ENCODE assay signal across 9 cellular contexts in genomic region chr19:3346677-3347353, GRCh38. TPM values are rescaled to one million over a fixed set of nuclear protein-coding genes. Genes with fewer than 3 reads are reported as not detected.
A peak's percentile ranks its signal among the peaks of the same experiment; 100 is the strongest.
DNase-seq lines count a peak whose midpoint lies in the region; ATAC-seq, FAIRE-seq and TF ChIP-seq lines count a peak whose summit lies in the region.
"Had no signal": no experiment of that assay in that cellular context is flagged by ENCODE, and none has a peak within 500 bp of the region (broad histone marks: within the 10 kb centered on the region; RNA-seq: fewer than 3 reads in every experiment).

No MANE protein-coding gene starts in this region.

- no peaks in the 10 kb centered on the region for H3K9me3 Mint-ChIP-seq in activated naive CD4-positive, alpha-beta T cell treated with anti-CD3 and anti-CD28 coated beads for 36 hours

- peak overlapping the region; percentile 17; the same call in 1 of the 2 replicates for H3K4me2 ChIP-seq in IMR-90 (ENCODE audit: low read depth, low read length)

- H3K27ac Mint-ChIP-seq in activated naive CD4-positive, alpha-beta T cell treated with anti-CD3 and anti-CD28 coated beads for 36 hours: no peak overlapping the region

- H4K8ac ChIP-seq in IMR-90 (ENCODE audit: low read depth in 2 of 2, low read length in 2 of 2): peak overlapping the region; percentile 24 to 94

- POLR2A ChIA-PET in IMR-90 (lab: Charles Lee; ENCODE audit: unreplicated experiment): no interaction called here

- no peaks in the 10 kb centered on the region for H3K27me3 ChIP-seq in IMR-90 (ENCODE audit: control insufficient read depth, insufficient read depth, low read length)

- peaks cover 15% of the 10 kb centered on the region for H3K4me1 ChIP-seq in IMR-90 (ENCODE audit: control insufficient read depth, insufficient read depth, low read length)
- peaks cover 0 to 5% of the 10 kb centered on the region in 2 donors for H3K4me1 ChIP-seq in kidney (ENCODE audit: control insufficient read depth in 1 of 2, insufficient read depth in 1 of 2, low read depth in 1 of 2, low read length in 2 of 2)

- H3K27me3 Mint-ChIP-seq in activated naive CD4-positive, alpha-beta T cell treated with anti-CD3 and anti-CD28 coated beads for 36 hours (ENCODE audit: low read depth): no peaks in the 10 kb centered on the region

- peak overlapping the region; percentile 90 for H2AK5ac ChIP-seq in IMR-90 (ENCODE audit: low read depth, low read length)

- no peak overlapping the region; the same call in 1 of the 2 replicates for H3K18ac ChIP-seq in IMR-90 (ENCODE audit: low read depth, low read length)

- H3K27ac ChIP-seq in IMR-90 (ENCODE audit: insufficient read depth, low read length) (no peak overlapping the region), kidney (ENCODE audit: low read depth in 2 of 2, low read length in 2 of 2) (peak overlapping the region; percentile 32 to 52)
- H3K27ac ChIP-seq: epithelial cell of prostate had no signal

- WGBS in IMR-90 (ENCODE audit: extremely low coverage in 2 of 2, insufficient read length in 1 of 2), 2 experiments: no CpG with 5 or more reads among the region's 23 CpGs

- H3K36me3 ChIP-seq in IMR-90 (ENCODE audit: control insufficient read depth, insufficient read depth, low read length) (no peaks in the 10 kb centered on the region), kidney (ENCODE audit: control insufficient read depth in 1 of 2, insufficient read depth in 2 of 2, low read length in 2 of 2) (no peaks in the 10 kb centered on the region)

- peak overlapping the region; percentile 86 for H2AK9ac ChIP-seq in IMR-90 (replicated peaks; ENCODE audit: low read depth, low read length, poor library complexity)

- H4K91ac ChIP-seq in IMR-90 (ENCODE audit: insufficient read depth, low read depth, low read length): peak overlapping the region; percentile 66

- DNase-seq in IMR-90 (no peak), cardiac fibroblast (ENCODE audit: low read depth in 2 of 2) (peak; percentile 59 to 95), kidney (peak; percentile 87), stromal cell of bone marrow (ENCODE audit: low read depth) (peak; percentile 52), SW 1271 (lab: John Stamatoyannopoulos, UW) (no peak)
- DNase-seq in activated naive CD4-positive, alpha-beta T cell treated with anti-CD3 and anti-CD28 coated beads for 36 hours: no peak

- peak; percentile 48 for ATAC-seq in IMR-90 (ENCODE audit: low read depth)
- no peak for ATAC-seq in GM18870 (IDR thresholded peaks at IDR 0.05; ENCODE audit: unreplicated experiment)
- ATAC-seq in HG02678 (IDR thresholded peaks at IDR 0.05; ENCODE audit: unreplicated experiment): no peak

- TF ChIP-seq CTCF in IMR-90 (conservative IDR thresholded peaks at IDR 0.05; ENCODE audit: low read depth, low read length) (no peak), cardiac fibroblast (IDR thresholded peaks at IDR 0.05; ENCODE audit: low read depth, low read length) (no peak), kidney (IDR thresholded peaks at IDR 0.05; ENCODE audit: borderline replicate concordance, extremely low read depth, insufficient read depth) (no peak)

- peak overlapping the region; percentile 87 for H2BK20ac ChIP-seq in IMR-90 (ENCODE audit: low read depth, low read length)

- H2BK120ac ChIP-seq in IMR-90 (ENCODE audit: low read depth, low read length): peak overlapping the region; percentile 88

- no peak overlapping the region for H3K4me3 ChIP-seq in IMR-90 (ENCODE audit: insufficient read depth, low read depth, low read length)
- H3K4me3 ChIP-seq in cardiac fibroblast (replicated peaks in 1 of 2; ENCODE audit: low read depth in 2 of 2, low read length in 2 of 2): no peak overlapping the region
- H3K4me3 ChIP-seq in kidney (ENCODE audit: low read length in 2 of 2): no peak overlapping the region

- no peak for TF ChIP-seq RAD21 in IMR-90 (IDR thresholded peaks at IDR 0.05; ENCODE audit: low read length)

- no peak for TF ChIP-seq POLR2A in IMR-90 (IDR thresholded peaks at IDR 0.05; ENCODE audit: low read depth, low read length)

- no peaks in the 10 kb centered on the region for H3K4me1 Mint-ChIP-seq in activated naive CD4-positive, alpha-beta T cell treated with anti-CD3 and anti-CD28 coated beads for 36 hours (ENCODE audit: low read depth)

- H2BK5ac ChIP-seq in IMR-90 (ENCODE audit: low read depth, low read length, poor library complexity, severe bottlenecking): no peak overlapping the region

- H3K9me1 ChIP-seq in IMR-90 (ENCODE audit: insufficient read depth, low read length): 0 out of 2 replicates have a peak, but pooled peaks cover 3% of the 10 kb centered on the region

- H2AFZ ChIP-seq in IMR-90 (replicated peaks; ENCODE audit: low read length, poor library complexity): peak overlapping the region; percentile 95

- dilution Hi-C loops in IMR-90 (cut with HindIII; ENCODE audit: low sequenced_read_pairs, unreplicated experiment): no loop called here

- H3K56ac ChIP-seq in IMR-90 (ENCODE audit: extremely low read depth, insufficient read depth, low read length): no peak overlapping the region

- no TSS peak for BruUV-seq in IMR-90 (replicated peaks; lab: Mats Ljungman, UMichigan)

- CTCF ChIA-PET in IMR-90 (lab: Yijun Ruan, JAX): interaction anchor here (0.5 kb wide), 1 partner anchor 95 kb away, joined by 3 read pairs; no protein-coding TSS in a partner anchor
- CTCF ChIA-PET in activated naive CD4-positive, alpha-beta T cell treated with anti-CD3 and anti-CD28 coated beads for 36 hours (lab: Charles Lee): no interaction called here

- no peak for FAIRE-seq in kidney (lab: Jason Lieb, UNC)

- H2BK15ac ChIP-seq in IMR-90 (ENCODE audit: low read depth, low read length): peak overlapping the region; percentile 47; the same call in 1 of the 3 replicates

- 0 out of 2 replicates have a peak overlapping the region, but pooled peaks have one; percentile 29 for H3K23ac ChIP-seq in IMR-90 (ENCODE audit: low read depth, low read length)

- intact Hi-C loops in IMR-90 (cut with micrococcal nuclease) (no loop called here), kidney (cut with DNase I) (loop anchor here (10.0 kb wide), 1 partner anchor 88 kb away; no protein-coding TSS in a partner anchor)
- intact Hi-C loops in activated naive CD4-positive, alpha-beta T cell treated with anti-CD3 and anti-CD28 coated beads for 36 hours (cut with micrococcal nuclease): no loop called here

- in situ Hi-C loops in IMR-90 (cut with MboI; ENCODE audit: low sequenced_read_pairs): no loop called here

- no peaks in the 10 kb centered on the region for H4K20me1 ChIP-seq in IMR-90 (ENCODE audit: insufficient read depth, low read length)

- H3K4ac ChIP-seq in IMR-90 (ENCODE audit: low read depth, low read length): peak overlapping the region; percentile 78

- H3K9me3 ChIP-seq in IMR-90 (ENCODE audit: control insufficient read depth, insufficient read depth, low read length) (no peaks in the 10 kb centered on the region), kidney (ENCODE audit: control insufficient read depth in 1 of 2, low read length in 2 of 2) (no peaks in the 10 kb centered on the region)

- H4K5ac ChIP-seq in IMR-90 (ENCODE audit: low read depth, low read length): peak overlapping the region; percentile 1; the same call in 1 of the 2 replicates

- H3K9ac ChIP-seq in IMR-90 (ENCODE audit: low read depth, low read length): 0 out of 2 replicates have a peak overlapping the region, but pooled peaks have one; percentile 8
- H3K9ac ChIP-seq in kidney (ENCODE audit: low read length in 2 of 2): no peak overlapping the region

- H3K4me3 Mint-ChIP-seq in activated naive CD4-positive, alpha-beta T cell treated with anti-CD3 and anti-CD28 coated beads for 36 hours: no peak overlapping the region

- no peaks in the 10 kb centered on the region for H3K36me3 Mint-ChIP-seq in activated naive CD4-positive, alpha-beta T cell treated with anti-CD3 and anti-CD28 coated beads for 36 hours (ENCODE audit: low read depth)

- H3K14ac ChIP-seq in IMR-90 (replicated peaks; ENCODE audit: low read depth, low read length): 0 out of 2 replicates have a peak overlapping the region, but pooled peaks have one; percentile 14

- no peaks in the 10 kb centered on the region for H3K79me1 ChIP-seq in IMR-90 (ENCODE audit: low read depth in 1 of 2, low read length in 2 of 2)

TF ChIP-seq in IMR-90, 13 proteins besides CTCF, POLR2A, EP300 and RAD21:
- no peak for TF ChIP-seq BHLHE40 (IDR thresholded peaks at IDR 0.05; ENCODE audit: low read depth, low read length)
- TF ChIP-seq MAZ (IDR thresholded peaks at IDR 0.05; ENCODE audit: borderline replicate concordance, low read depth, low read length): peak; percentile 67; the same call in 1 of the 2 replicates

RNA-seq across cellular contexts. Expression of gene NFIC, which starts 19.6 kb away (rescaled TPM):
- 21.9 and 26.9 TPM in 2 replicates for total RNA-seq in IMR-90 (2012; rRNA removed)
- 29.2 and 32.1 TPM in 2 replicates for polyA plus RNA-seq in IMR-90 (2012; rRNA removed)
- 19.6 and 28.1 TPM in 2 replicates for polyA plus RNA-seq in IMR-90 (2012; cell fraction: cytosol; rRNA removed)
- polyA plus RNA-seq in IMR-90 (2012; cell fraction: nucleus; rRNA removed; ENCODE audit: low replicate concordance): 23.6 and 45.1 TPM in 2 replicates
- total RNA-seq in kidney: 173 TPM
- polyA plus RNA-seq in kidney (ENCODE audit: insufficient read depth, low read depth, low replicate concordance): 20.3 TPM
- total RNA-seq in activated naive CD4-positive, alpha-beta T cell treated with anti-CD3 and anti-CD28 coated beads for 36 hours: 10 to 100 TPM; 11.9 to 12.8 TPM

Comparison
In these comparisons a context has a peak if more than half of its experiments do, and no peak if none do; other contexts are left out.
1. DNase-seq: peak in cardiac fibroblast (2 of 2), kidney (single experiment) and stromal cell of bone marrow (single experiment); none in IMR-90 (single experiment), SW 1271 (0 of 2) and activated naive CD4-positive, alpha-beta T cell treated with anti-CD3 and anti-CD28 coated beads for 36 hours (single experiment).